Comparison of ENCODE assay signal across 10 cellular contexts in the genomic region with DNA sequence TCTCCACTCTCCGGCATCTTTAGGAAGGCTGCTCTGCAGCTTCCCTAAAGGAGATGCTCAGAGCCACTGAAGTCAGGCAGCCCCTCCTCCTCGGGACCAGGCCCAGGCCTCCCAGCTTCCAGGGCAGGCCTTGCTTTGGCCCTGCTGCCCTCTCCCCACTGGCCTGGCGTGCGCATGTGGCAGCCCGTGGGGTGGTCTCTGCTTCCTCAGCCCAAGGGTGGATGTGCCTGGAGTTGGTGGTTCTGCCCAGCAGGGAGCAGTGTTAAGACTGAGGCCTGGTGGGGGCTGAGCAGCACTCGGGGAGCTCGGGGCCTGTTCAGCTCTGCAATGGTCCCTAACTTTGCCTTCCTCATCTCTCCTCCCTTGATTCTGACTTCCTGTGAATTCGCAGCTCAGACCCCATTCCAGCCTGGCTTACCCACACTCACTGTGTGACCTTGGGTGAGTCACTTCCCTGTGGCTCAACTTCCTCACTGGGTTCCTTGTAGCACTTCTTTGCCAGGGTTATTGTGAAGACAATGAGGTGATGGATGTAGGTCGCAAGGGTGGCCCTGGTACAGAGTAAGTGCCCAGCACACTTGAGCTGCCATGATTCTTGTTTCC.
A peak's percentile ranks its signal among the peaks of the same experiment; 100 is the strongest.
DNase-seq lines count a peak whose midpoint lies in the region; ATAC-seq and TF ChIP-seq lines count a peak whose summit lies in the region.
"Had no signal": no experiment of that assay in that cellular context is flagged by ENCODE, and none has a peak within 500 bp of the region (broad histone marks: within the 10 kb centered on the region; RNA-seq: fewer than 3 reads in every experiment).

No MANE protein-coding gene starts in this region.

- no peak for ATAC-seq in DND-41 (ENCODE audit: insufficient read depth, low read depth)
- no peak for ATAC-seq in HG03159 (IDR thresholded peaks at IDR 0.05; ENCODE audit: unreplicated experiment)

- peak; percentile 17 for TF ChIP-seq CTCF in DND-41 (IDR thresholded peaks at IDR 0.05; ENCODE audit: borderline replicate concordance, extremely low read depth, low read length, poor library complexity, severe bottlenecking)
- no peak for TF ChIP-seq CTCF in cardiac fibroblast (IDR thresholded peaks at IDR 0.05; ENCODE audit: low read depth, low read length)
- no peak for TF ChIP-seq CTCF in nephron (IDR thresholded peaks at IDR 0.05; ENCODE audit: unreplicated experiment in 3 of 3)

- no peaks in the 10 kb centered on the region for H3K79me2 ChIP-seq in DND-41 (ENCODE audit: insufficient read depth, low read length)

- H3K9me3 ChIP-seq in DND-41 (ENCODE audit: insufficient read depth, low read length, severe bottlenecking), result no peaks in the 10 kb centered on the region

- no peaks in the 10 kb centered on the region for H3K9me3 Mint-ChIP-seq in nephron
- H3K9me3 Mint-ChIP-seq: natural killer cell treated with Interleukin-12 subunit alpha and Interleukin-12 subunit beta and Interleukin-15 and Interleukin-18, amount 100 ng/mL, for 72 hours had no signal

- H3K9ac ChIP-seq in DND-41 (ENCODE audit: low read depth, low read length), result no peak overlapping the region

- H3K36me3 Mint-ChIP-seq in nephron (ENCODE audit: low read depth), result peaks cover 3% of the 10 kb centered on the region
- H3K36me3 Mint-ChIP-seq: natural killer cell treated with Interleukin-12 subunit alpha and Interleukin-12 subunit beta and Interleukin-15 and Interleukin-18, amount 100 ng/mL, for 72 hours had no signal

- H4K20me1 ChIP-seq in DND-41 (ENCODE audit: insufficient read depth, low read length), result no peaks in the 10 kb centered on the region; the same call in 1 of the 2 replicates

- H3K4me3 ChIP-seq in DND-41 (ENCODE audit: low read depth in 1 of 2, low read length in 2 of 2) (no peak overlapping the region), cardiac fibroblast (replicated peaks in 1 of 2; ENCODE audit: low read depth in 2 of 2, low read length in 2 of 2) (no peak overlapping the region)

- peaks cover 6% of the 10 kb centered on the region for H3K27me3 Mint-ChIP-seq in nephron (ENCODE audit: low read depth)

- H3K36me3 ChIP-seq in DND-41 (ENCODE audit: insufficient read depth, low read length), result no peaks in the 10 kb centered on the region

- DNase-seq in DND-41, result no peak
- peak; percentile 58 for DNase-seq in M059J (ENCODE audit: low read depth)
- DNase-seq in cardiac fibroblast (ENCODE audit: low read depth in 2 of 2), result peak; percentile 41 to 55
- DNase-seq in retina, result no peak
- no peak for DNase-seq in NK-92 treated with Interleukin-12 subunit alpha and Interleukin-12 subunit beta, amount 100 ng/mL, for 24 hours (lab: John Stamatoyannopoulos, UW)
- no peak for DNase-seq in cerebellar nuclear complex (lab: John Stamatoyannopoulos, UW)
- DNase-seq: GOT3 had no signal

- no peak overlapping the region for H3K27ac ChIP-seq in DND-41 (ENCODE audit: low read length)

- no peak overlapping the region for H3K4me2 ChIP-seq in DND-41 (ENCODE audit: insufficient read depth, low read length)

- H3K4me3 Mint-ChIP-seq in nephron, result peak overlapping the region in 1 of 3 experiments; percentile 61
- H3K4me3 Mint-ChIP-seq: natural killer cell treated with Interleukin-12 subunit alpha and Interleukin-12 subunit beta and Interleukin-15 and Interleukin-18, amount 100 ng/mL, for 72 hours had no signal

- no peak overlapping the region for H2AFZ ChIP-seq in DND-41 (ENCODE audit: low read depth, low read length)

- H3K27ac Mint-ChIP-seq in nephron, result peak overlapping the region; percentile 23 to 82 (median 64)

- no peaks in the 10 kb centered on the region for H3K4me1 ChIP-seq in DND-41 (ENCODE audit: insufficient read depth, low read length)

- H3K4me1 Mint-ChIP-seq in nephron, result peaks cover 93% of the 10 kb centered on the region

- peaks cover 8% of the 10 kb centered on the region for H3K27me3 ChIP-seq in DND-41 (ENCODE audit: insufficient read depth, low read length, poor library complexity)

Comparison
In these comparisons a context has a peak if more than half of its experiments do, and no peak if none do; other contexts are left out.
1. DNase-seq: peak in M059J (single experiment) and cardiac fibroblast (2 of 2); none in DND-41 (single experiment), retina (single experiment), NK-92 treated with Interleukin-12 subunit alpha and Interleukin-12 subunit beta, amount 100 ng/mL, for 24 hours (single experiment) and cerebellar nuclear complex (0 of 2).